ENCODE assay signal across 29 cellular contexts in genomic region chr6:12097791-12098190, GRCh38.
DNase-seq lines count a peak whose midpoint lies in the region; ATAC-seq and TF ChIP-seq lines count a peak whose summit lies in the region.
"Had no signal": no experiment of that assay in that cellular context is flagged by ENCODE, and none has a peak within 500 bp of the region (broad histone marks: within the 10 kb centered on the region; RNA-seq: fewer than 3 reads in every experiment).

No MANE protein-coding gene starts in this region.

- H3K27me3 ChIP-seq in BJ (ENCODE audit: control insufficient read depth, insufficient read depth, low read length) = no peaks in the 10 kb centered on the region
- no peaks in the 10 kb centered on the region for H3K27me3 ChIP-seq in colonic mucosa
- H3K27me3 ChIP-seq: gastrocnemius medialis, MG63, right lobe of liver, SJSA1, upper lobe of left lung had no signal

- H3K9me3 ChIP-seq in colonic mucosa = no peaks in the 10 kb centered on the region
- H3K9me3 ChIP-seq: gastrocnemius medialis, HAP-1, MG63, right lobe of liver, SJSA1, upper lobe of left lung had no signal

- H3K4me3 ChIP-seq in BJ (ENCODE audit: low read depth, low read length) (no peak overlapping the region), choroid plexus epithelial cell (ENCODE audit: low read depth, low read length) (no peak overlapping the region), colonic mucosa (no peak overlapping the region)
- H3K4me3 ChIP-seq: gastrocnemius medialis, HAP-1, MG63, right lobe of liver, SJSA1, upper lobe of left lung had no signal

- H3K9ac ChIP-seq in colonic mucosa (ENCODE audit: low read depth in 2 of 2, low read length in 2 of 2) = no peak overlapping the region
- H3K9ac ChIP-seq: parathyroid adenoma had no signal

- H3K27me3 Mint-ChIP-seq in HFFc6 (ENCODE audit: insufficient read depth) = no peaks in the 10 kb centered on the region
- H3K27me3 Mint-ChIP-seq in WTC11 (ENCODE audit: low read depth) = no peaks in the 10 kb centered on the region
- H3K27me3 Mint-ChIP-seq: activated naive CD8-positive, alpha-beta T cell treated with anti-CD3 and anti-CD28 coated beads, Interleukin-2, amount 10 ng/mL, durations not matched to agents 7 days and 5 days; CD4-positive, CD25-positive, alpha-beta regulatory T cell; memory B cell had no signal

- H3K36me3 Mint-ChIP-seq in HFFc6 (ENCODE audit: low read depth) (no peaks in the 10 kb centered on the region; the same call in 1 of the 2 replicates), WTC11 (0 out of 2 replicates have a peak, but pooled peaks cover 3% of the 10 kb centered on the region)
- H3K36me3 Mint-ChIP-seq: stimulated activated effector memory CD8-positive, alpha-beta T cell treated with anti-CD3 and anti-CD28 coated beads, Interleukin-12 subunit alpha, Interleukin-12 subunit beta, amount 100 ng/mL, for 72 hours had no signal

- no peaks in the 10 kb centered on the region for H3K4me1 ChIP-seq in colonic mucosa
- H3K4me1 ChIP-seq: gastrocnemius medialis, HAP-1, parathyroid adenoma had no signal

- H3K9me3 Mint-ChIP-seq in HFFc6 (no peaks in the 10 kb centered on the region), WTC11 (no peaks in the 10 kb centered on the region)
- H3K9me3 Mint-ChIP-seq: activated naive CD8-positive, alpha-beta T cell treated with anti-CD3 and anti-CD28 coated beads, Interleukin-2, amount 10 ng/mL, durations not matched to agents 7 days and 5 days; CD4-positive, CD25-positive, alpha-beta regulatory T cell; immature natural killer cell; memory B cell; neural crest cell; stimulated activated effector memory CD8-positive, alpha-beta T cell treated with anti-CD3 and anti-CD28 coated beads, Interleukin-12 subunit alpha, Interleukin-12 subunit beta, amount 100 ng/mL, for 72 hours; T-helper 1 cell treated with Interleukin-12 subunit alpha and Interleukin-12 subunit beta and Interleukin-4 antibody, amounts not matched to agents 30 μg/mL and 1 μg/mL, for 36 hours had no signal

- ATAC-seq in WTC11 (no peak), HG02840 (IDR thresholded peaks at IDR 0.05; ENCODE audit: low FRiP score, unreplicated experiment) (no peak)
- ATAC-seq: gastrocnemius medialis; right lobe of liver; stimulated activated effector memory CD8-positive, alpha-beta T cell treated with anti-CD3 and anti-CD28 coated beads, Interleukin-12 subunit alpha, Interleukin-12 subunit beta, amount 100 ng/mL, for 72 hours had no signal

- H3K36me3 ChIP-seq in BJ (ENCODE audit: control insufficient read depth, insufficient read depth, low read length) = no peaks in the 10 kb centered on the region
- H3K36me3 ChIP-seq in colonic mucosa = no peaks in the 10 kb centered on the region
- H3K36me3 ChIP-seq: gastrocnemius medialis, HAP-1, MG63, right lobe of liver, SJSA1, upper lobe of left lung had no signal

- peak; percentile 9 for DNase-seq in BJ (ENCODE audit: low read depth)
- DNase-seq in HFFc6 = peak; percentile 4
- peak; percentile 14 for DNase-seq in choroid plexus epithelial cell (ENCODE audit: low read depth)
- DNase-seq in iris pigment epithelial cell (ENCODE audit: low read depth) = peak; percentile 30
- no peak for DNase-seq in colonic mucosa
- DNase-seq in WTC11 (ENCODE audit: low spot score) = no peak
- no peak for DNase-seq in NCI-H1417 treated with DMSO at 0.1 percent for 48 hours (lab: John Stamatoyannopoulos, UW)
- DNase-seq: activated CD8-positive, alpha-beta memory T cell treated with anti-CD3 and anti-CD28 coated beads for 24 hours; activated effector memory CD4-positive, alpha-beta T cell treated with anti-CD3 and anti-CD28 coated beads, Interleukin-2, amount 50 U/mL, for 16 hours; activated naive CD8-positive, alpha-beta T cell treated with anti-CD3 and anti-CD28 coated beads, Interleukin-2, amount 10 ng/mL, durations not matched to agents 7 days and 5 days; CD4-positive, CD25-positive, alpha-beta regulatory T cell; gastrocnemius medialis; hypothalamus; immature natural killer cell; KBM-7; MG63; NCI-H2081; NCI-H226; right lobe of liver; stimulated activated CD4-positive, alpha-beta T cell treated with anti-CD3 and anti-CD28 coated beads, Interleukin-4, amount 100 ng/mL, for 24 hours; upper lobe of left lung had no signal

- intact Hi-C loops in colonic mucosa (cut with DNase I) = no loop called here

- H3K27ac ChIP-seq in colonic mucosa = no peak overlapping the region
- H3K27ac ChIP-seq: gastrocnemius medialis, parathyroid adenoma, right lobe of liver, SJSA1, upper lobe of left lung had no signal

- TF ChIP-seq CTCF in BJ (IDR thresholded peaks at IDR 0.05; ENCODE audit: insufficient read depth, low read depth, low read length) (no peak), HFFc6 (IDR thresholded peaks at IDR 0.05) (no peak), choroid plexus epithelial cell (conservative IDR thresholded peaks at IDR 0.05; ENCODE audit: low read depth, low read length) (no peak), colonic mucosa (IDR thresholded peaks at IDR 0.05) (no peak), WTC11 (IDR thresholded peaks at IDR 0.05) (no peak)

- peaks cover 45% of the 10 kb centered on the region for H3K4me1 Mint-ChIP-seq in HFFc6 (ENCODE audit: low read depth)
- H3K4me1 Mint-ChIP-seq in WTC11 = 0 out of 2 replicates have a peak, but pooled peaks cover 7% of the 10 kb centered on the region
- H3K4me1 Mint-ChIP-seq: neural crest cell had no signal

- CTCF ChIA-PET in BJ (lab: Yijun Ruan, JAX) = no interaction called here
- CTCF ChIA-PET in WTC11 (lab: Charles Lee) = no interaction called here

- POLR2A ChIA-PET in BJ (lab: Charles Lee) = no interaction called here
- POLR2A ChIA-PET in WTC11 (lab: Charles Lee) = no interaction called here

- H3K4me3 Mint-ChIP-seq in HFFc6 = peak overlapping the region; percentile 44
- H3K4me3 Mint-ChIP-seq in WTC11 = no peak overlapping the region
- H3K4me3 Mint-ChIP-seq: activated naive CD8-positive, alpha-beta T cell treated with anti-CD3 and anti-CD28 coated beads, Interleukin-2, amount 10 ng/mL, durations not matched to agents 7 days and 5 days; CD4-positive, CD25-positive, alpha-beta regulatory T cell; immature natural killer cell; memory B cell; neural crest cell; stimulated activated effector memory CD8-positive, alpha-beta T cell treated with anti-CD3 and anti-CD28 coated beads, Interleukin-12 subunit alpha, Interleukin-12 subunit beta, amount 100 ng/mL, for 72 hours; T-helper 1 cell treated with Interleukin-12 subunit alpha and Interleukin-12 subunit beta and Interleukin-4 antibody, amounts not matched to agents 30 μg/mL and 1 μg/mL, for 36 hours had no signal

- H3K27ac Mint-ChIP-seq in HFFc6 (0 out of 2 replicates have a peak overlapping the region, but pooled peaks have one; percentile 13), WTC11 (no peak overlapping the region)
- H3K27ac Mint-ChIP-seq: activated naive CD8-positive, alpha-beta T cell treated with anti-CD3 and anti-CD28 coated beads, Interleukin-2, amount 10 ng/mL, durations not matched to agents 7 days and 5 days; immature natural killer cell; memory B cell; stimulated activated effector memory CD8-positive, alpha-beta T cell treated with anti-CD3 and anti-CD28 coated beads, Interleukin-12 subunit alpha, Interleukin-12 subunit beta, amount 100 ng/mL, for 72 hours; T-helper 1 cell treated with Interleukin-12 subunit alpha and Interleukin-12 subunit beta and Interleukin-4 antibody, amounts not matched to agents 30 μg/mL and 1 μg/mL, for 36 hours had no signal

TF ChIP-seq in WTC11, 78 proteins besides CTCF, POLR2A, EP300 and RAD21 (continues in another document):
- TF ChIP-seq ZNF416 (CRISPR knock-in tag; IDR thresholded peaks at IDR 0.05) = no peak
- TF ChIP-seq NFYB (CRISPR knock-in tag; conservative IDR thresholded peaks at IDR 0.05; ENCODE audit: low read depth) = no peak
- TF ChIP-seq ZNF396 (CRISPR knock-in tag; IDR thresholded peaks at IDR 0.05; ENCODE audit: borderline replicate concordance) = no peak
- no peak for TF ChIP-seq ERG (CRISPR knock-in tag; IDR thresholded peaks at IDR 0.05)
- TF ChIP-seq AR (CRISPR knock-in tag; IDR thresholded peaks at IDR 0.05) = no peak
- TF ChIP-seq EMX1 (CRISPR knock-in tag; IDR thresholded peaks at IDR 0.05) = no peak

Comparison
In these comparisons a context has a peak if more than half of its experiments do, and no peak if none do; other contexts are left out.
1. DNase-seq: peak in BJ (single experiment), HFFc6 (single experiment), choroid plexus epithelial cell (single experiment) and iris pigment epithelial cell (single experiment); none in colonic mucosa (single experiment), WTC11 (single experiment) and NCI-H1417 treated with DMSO at 0.1 percent for 48 hours (single experiment).